ENCODE assay signal across 26 cellular contexts in genomic region chr3:112231727-112232126, GRCh38.
DNase-seq lines count a peak whose midpoint lies in the region; ATAC-seq, FAIRE-seq and TF ChIP-seq lines count a peak whose summit lies in the region.
"Had no signal": no experiment of that assay in that cellular context is flagged by ENCODE, and none has a peak within 500 bp of the region (broad histone marks: within the 10 kb centered on the region; RNA-seq: fewer than 3 reads in every experiment).

No MANE protein-coding gene starts in this region.

- H2AFZ ChIP-seq in OCI-LY3 (ENCODE audit: low read depth, low read length), result no peak overlapping the region
- H2AFZ ChIP-seq in GM12878 (ENCODE audit: control insufficient read depth, low read depth, low read length), result no peak overlapping the region; the same call in 1 of the 2 replicates

- 7% methylated on average over 3 of the region's 3 CpGs for WGBS in GM12878 (ENCODE audit: insufficient coverage, insufficient replicate concordance, low lambda C conversion rate, missing lambda C conversion rate)

- no peaks in the 10 kb centered on the region for H3K27me3 Mint-ChIP-seq in activated CD4-positive, alpha-beta T cell treated with anti-CD3 and anti-CD28 coated beads for 36 hours

- H3K4me1 Mint-ChIP-seq in activated CD4-positive, alpha-beta T cell treated with anti-CD3 and anti-CD28 coated beads for 36 hours, result peaks cover 10% of the 10 kb centered on the region
- H3K4me1 Mint-ChIP-seq: CD14-positive monocyte; CD4-positive, CD25-positive, alpha-beta regulatory T cell; CD8-positive, alpha-beta memory T cell had no signal

- no peak overlapping the region for H3K27ac ChIP-seq in OCI-LY3 (ENCODE audit: low read length)
- H3K27ac ChIP-seq in GM12878 (ENCODE audit: control insufficient read depth, insufficient read depth), result no peak overlapping the region
- H3K27ac ChIP-seq: 22Rv1, A549, BLaER1 had no signal

- H3K9me3 ChIP-seq in OCI-LY3 (ENCODE audit: insufficient read depth, low read length) (no peaks in the 10 kb centered on the region), GM12878 (replicated peaks; ENCODE audit: control insufficient read depth, insufficient read depth, low read length) (no peaks in the 10 kb centered on the region)
- H3K9me3 ChIP-seq: A549, BE2C, BLaER1 had no signal

- no peaks in the 10 kb centered on the region for H3K9me3 Mint-ChIP-seq in activated CD4-positive, alpha-beta T cell treated with anti-CD3 and anti-CD28 coated beads for 36 hours (ENCODE audit: low read depth)

- no peaks in the 10 kb centered on the region for H3K36me3 ChIP-seq in OCI-LY3 (replicated peaks; ENCODE audit: low read depth, low read length)
- H3K36me3 ChIP-seq in GM12878 (ENCODE audit: control insufficient read depth in 2 of 2, insufficient read depth in 2 of 2, low read length in 1 of 2), result no peaks in the 10 kb centered on the region
- H3K36me3 ChIP-seq: BE2C, BLaER1 had no signal

- peak; percentile 6 for DNase-seq in activated CD4-positive, alpha-beta T cell treated with anti-CD3 and anti-CD28 coated beads for 36 hours
- DNase-seq in activated CD4-positive, alpha-beta T cell treated with anti-CD3 and anti-CD28 coated beads, Interleukin-2, amount 50 U/mL, for 4 hours, result no peak
- DNase-seq in GM12878 (ENCODE audit: low read depth, low spot score) (no peak), Ammon's horn (ENCODE audit: low spot score) (no peak)
- no peak for DNase-seq in activated CD8-positive, alpha-beta memory T cell treated with anti-CD3 and anti-CD28 coated beads, Interleukin-2, amount 50 U/mL, for 4 hours
- no peak for DNase-seq in activated naive CD4-positive, alpha-beta T cell treated with anti-CD3 and anti-CD28 coated beads, Interleukin-2, amount 50 U/mL, for 16 hours
- DNase-seq: AML-193; BE2C; C1 segment of cervical spinal cord; CD4-positive, alpha-beta memory T cell; CD4-positive, CD25-positive, alpha-beta regulatory T cell; CD8-positive, alpha-beta memory T cell; COR-L47; DMS 273 treated with DMSO at 0.1 percent for 48 hours; DMS153; DMS53; DMS79; DND-41; EL; GDM1 had no signal

- SMC1A ChIA-PET in GM12878 (lab: Charles Lee; ENCODE audit: uncharacterized antibody, unreplicated experiment), result interaction anchor here (1.0 to 1.2 kb wide), 4 partner anchors 9 to 67 kb away, joined by 3 to 5 read pairs (median 3); no protein-coding TSS in a partner anchor

- H4K20me1 ChIP-seq in OCI-LY3 (ENCODE audit: insufficient read depth, low read length) (no peaks in the 10 kb centered on the region), GM12878 (ENCODE audit: control insufficient read depth, insufficient read depth) (no peaks in the 10 kb centered on the region)
- H4K20me1 ChIP-seq: BLaER1 had no signal

- no peak for TF ChIP-seq CTCF in OCI-LY3 (IDR thresholded peaks at IDR 0.05; ENCODE audit: low read depth, low read length)
- TF ChIP-seq CTCF in GM12878 (IDR thresholded peaks at IDR 0.05 in 2 of 3, conservative IDR thresholded peaks at IDR 0.05 in 1 of 3; ENCODE audit: control insufficient read depth in 2 of 3, extremely low read depth in 1 of 3, insufficient read depth in 1 of 3, low read depth in 3 of 3, low read length in 3 of 3), result no peak

- ATAC-seq in activated CD4-positive, alpha-beta T cell treated with anti-CD3 and anti-CD28 coated beads for 36 hours, result no peak
- no peak; the same call in 2 of the 3 replicates for ATAC-seq in GM12878
- ATAC-seq: A549 had no signal

- POLR2A ChIA-PET in activated CD4-positive, alpha-beta T cell treated with anti-CD3 and anti-CD28 coated beads for 36 hours (lab: Charles Lee), result no interaction called here
- POLR2A ChIA-PET in GM12878 (lab: Charles Lee), result no interaction called here

- H3K36me3 Mint-ChIP-seq in activated CD4-positive, alpha-beta T cell treated with anti-CD3 and anti-CD28 coated beads for 36 hours (ENCODE audit: low read depth), result no peaks in the 10 kb centered on the region
- H3K36me3 Mint-ChIP-seq: CD14-positive monocyte; CD4-positive, alpha-beta memory T cell; CD4-positive, CD25-positive, alpha-beta regulatory T cell; CD8-positive, alpha-beta memory T cell had no signal

- H3K9ac ChIP-seq in OCI-LY3 (ENCODE audit: low read length), result no peak overlapping the region
- H3K9ac ChIP-seq in GM12878 (ENCODE audit: control insufficient read depth, insufficient read depth, low read length), result no peak overlapping the region
- H3K9ac ChIP-seq: BLaER1 had no signal

- H3K27me3 ChIP-seq in OCI-LY3 (ENCODE audit: low read depth, low read length) (peaks cover 3% of the 10 kb centered on the region; the same call in 1 of the 2 replicates), GM12878 (replicated peaks in 1 of 2; ENCODE audit: control insufficient read depth in 2 of 2, insufficient read depth in 2 of 2, low read length in 1 of 2) (no peaks in the 10 kb centered on the region)
- H3K27me3 ChIP-seq: BE2C, BLaER1 had no signal

- peak in 1 of 2 experiments; percentile 13; a peak in 1 of 4 replicates for TF ChIP-seq EP300 in GM12878 (IDR thresholded peaks at IDR 0.05; ENCODE audit: borderline replicate concordance in 1 of 2, control insufficient read depth in 1 of 2, low read depth in 2 of 2, low read length in 2 of 2)

- no peak for TF ChIP-seq RAD21 in GM12878 (IDR thresholded peaks at IDR 0.05; ENCODE audit: insufficient read depth, low read depth, low read length)

- no peaks in the 10 kb centered on the region for H3K4me1 ChIP-seq in OCI-LY3 (ENCODE audit: low read length)
- H3K4me1 ChIP-seq in GM12878 (ENCODE audit: control insufficient read depth, insufficient read depth, low read length), result no peaks in the 10 kb centered on the region
- H3K4me1 ChIP-seq: A549, BE2C, BLaER1 had no signal

- no TSS peak for BruUV-seq in GM12878 (replicated peaks; lab: Mats Ljungman, UMichigan)

- H3K4me2 ChIP-seq in OCI-LY3 (ENCODE audit: low read length), result peak overlapping the region; percentile 34; the same call in 1 of the 2 replicates
- H3K4me2 ChIP-seq in GM12878 (ENCODE audit: control insufficient read depth, insufficient read depth), result peak overlapping the region; percentile 13; the same call in 1 of the 2 replicates
- H3K4me2 ChIP-seq: A549, BLaER1 had no signal

- no peak overlapping the region for H3K4me3 Mint-ChIP-seq in activated CD4-positive, alpha-beta T cell treated with anti-CD3 and anti-CD28 coated beads for 36 hours
- H3K4me3 Mint-ChIP-seq: CD14-positive monocyte; CD4-positive, CD25-positive, alpha-beta regulatory T cell; CD8-positive, alpha-beta memory T cell had no signal

- FAIRE-seq in GM12878 (lab: Jason Lieb, UNC), result no peak
- FAIRE-seq: A549, GM12891 had no signal

- H3K4me3 ChIP-seq in OCI-LY3 (ENCODE audit: low read length), result no peak overlapping the region
- no peak overlapping the region for H3K4me3 ChIP-seq in GM12878
- H3K4me3 ChIP-seq: A549, BLaER1 had no signal

- RAD21 ChIA-PET in GM12878 (lab: Charles Lee; ENCODE audit: unreplicated experiment), result interaction anchor here (0.9 to 1.3 kb wide), 2 partner anchors 93 to 117 kb away, joined by 3 read pairs; no protein-coding TSS in a partner anchor

- no peak for TF ChIP-seq POLR2A in GM12878 (IDR thresholded peaks at IDR 0.05; ENCODE audit: low read depth, low read length)

- CTCF ChIA-PET in activated CD4-positive, alpha-beta T cell treated with anti-CD3 and anti-CD28 coated beads for 36 hours (lab: Charles Lee), result interaction anchor here (1.7 kb wide), 1 partner anchor 121 kb away, joined by 5 read pairs; no protein-coding TSS in a partner anchor
- CTCF ChIA-PET in GM12878 (lab: Yijun Ruan, JAX), result interaction anchor here (0.7 to 2.0 kb wide), 2 partner anchors 22 to 61 kb away, joined by 3 to 7 read pairs; partner anchors contain the start of gene SLC9C1

- in situ Hi-C loops in GM12878 (cut with MboI), result no loop called here

- H3K79me2 ChIP-seq in OCI-LY3 (ENCODE audit: low read length) (no peaks in the 10 kb centered on the region), GM12878 (ENCODE audit: control insufficient read depth, insufficient read depth, low read length) (no peaks in the 10 kb centered on the region)

- H3K27ac Mint-ChIP-seq in activated CD4-positive, alpha-beta T cell treated with anti-CD3 and anti-CD28 coated beads for 36 hours, result no peak overlapping the region
- H3K27ac Mint-ChIP-seq: CD14-positive monocyte; CD8-positive, alpha-beta memory T cell had no signal

- intact Hi-C loops in activated CD4-positive, alpha-beta T cell treated with anti-CD3 and anti-CD28 coated beads for 36 hours (cut with DNase I, micrococcal nuclease), result no loop called here
- intact Hi-C loops in GM12878 (cut with micrococcal nuclease; ENCODE audit: unreplicated experiment), result loop anchor here (5.0 kb wide), 1 partner anchor 344 kb away; no protein-coding TSS in a partner anchor

TF ChIP-seq in GM12878, 131 proteins besides CTCF, POLR2A, EP300 and RAD21:
- TF ChIP-seq NR2C1 (IDR thresholded peaks at IDR 0.05) (no peak), IRF4 (IDR thresholded peaks at IDR 0.05; ENCODE audit: low read depth, low read length) (peak; percentile 51; the same call in 1 of the 2 replicates), FOXM1 (IDR thresholded peaks at IDR 0.05; ENCODE audit: low read depth, low read length) (0 out of 2 replicates have a peak, but pooled peaks have one; percentile 21), EED (IDR thresholded peaks at IDR 0.05; ENCODE audit: low read depth) (no peak), EGR1 (IDR thresholded peaks at IDR 0.05; ENCODE audit: borderline replicate concordance in 1 of 2, low read depth in 2 of 2, low read length in 2 of 2) (0 out of 3 replicates have a peak, but pooled peaks of 1 of the 2 experiments have one; percentile 11), JUNB (IDR thresholded peaks at IDR 0.05) (peak; percentile 59; the same call in 1 of the 2 replicates), MTA2 (IDR thresholded peaks at IDR 0.05; ENCODE audit: low read depth) (peak; percentile 48; the same call in 1 of the 2 replicates), BHLHE40 (IDR thresholded peaks at IDR 0.05; ENCODE audit: borderline replicate concordance in 1 of 2, low read depth in 2 of 2, low read length in 1 of 2) (peak; percentile 62 to 70; a peak in 3 of 4 replicates)
